In genomic region chr19:44770550-44771257, GRCh38 we compare ENCODE assay signal across 8 cellular contexts. TPM values are rescaled to one million over a fixed set of nuclear protein-coding genes. Genes with fewer than 3 reads are reported as not detected.
DNase-seq lines count a peak whose midpoint lies in the region; FAIRE-seq and TF ChIP-seq lines count a peak whose summit lies in the region.

No MANE protein-coding gene starts in this region.

- H3K27ac ChIP-seq in stomach, result peak overlapping the region in 4 of 5 donors; percentile 13 to 55 (median 43)

- TF ChIP-seq CTCF in fibroblast of mammary gland (conservative IDR thresholded peaks at IDR 0.05; ENCODE audit: control insufficient read depth, insufficient read depth, low read depth, low read length) (peak; percentile 74), neural crest cell (conservative IDR thresholded peaks at IDR 0.05) (peak; percentile 97), stomach (IDR thresholded peaks at IDR 0.05) (peak in 6 of 7 experiments; percentile 14 to 96 (median 88))

- peaks cover 6% of the 10 kb centered on the region for H3K4me1 Mint-ChIP-seq in neural crest cell

- no peak for TF ChIP-seq POLR2A in H54 (IDR thresholded peaks at IDR 0.05; ENCODE audit: low read depth, low read length)
- TF ChIP-seq POLR2A in stomach (IDR thresholded peaks at IDR 0.05), result no peak

- intact Hi-C loops in stomach (cut with DNase I; ENCODE audit: low total_unique reads), result loop anchor here (5.0 kb wide), 1 partner anchor 48 kb away; no protein-coding TSS in a partner anchor

- 16 to 18% (median 16%) methylated on average over 15 of the region's 15 CpGs for WGBS in stomach, 5 donors

- H3K4me1 ChIP-seq in stomach, result peaks cover 3 to 16% (median 12%) of the 10 kb centered on the region in 4 donors

- H3K27ac Mint-ChIP-seq in neural crest cell (ENCODE audit: unreplicated experiment), result no peak overlapping the region

- H3K4me3 Mint-ChIP-seq in neural crest cell, result no peak overlapping the region

- H3K9me3 Mint-ChIP-seq in neural crest cell, result peaks cover 9% of the 10 kb centered on the region

- DNase-seq in EL, result peak; percentile 94
- DNase-seq in H54 (ENCODE audit: insufficient read length, low spot score), result peak; percentile 97
- peak; percentile 94 for DNase-seq in LoVo (ENCODE audit: low spot score)
- peak; percentile 95 for DNase-seq in RPMI7951 (ENCODE audit: low read depth)
- peak; percentile 94 for DNase-seq in activated T-helper 1 cell treated with Interleukin-2 at 50 U/mL for 16 hours (ENCODE audit: low read depth)
- DNase-seq in fibroblast of mammary gland (ENCODE audit: low read depth), result peak; percentile 94
- peak; percentile 93 for DNase-seq in neural crest cell (ENCODE audit: low read depth, low spot score)
- DNase-seq in stomach, result peak; percentile 98

- FAIRE-seq in H54 (lab: Jason Lieb, UNC), result peak; percentile 91

- H3K27me3 ChIP-seq in stomach, result no peaks in the 10 kb centered on the region

- TF ChIP-seq EP300 in stomach (IDR thresholded peaks at IDR 0.05), result no peak

- no peaks in the 10 kb centered on the region for H3K36me3 Mint-ChIP-seq in neural crest cell (ENCODE audit: low read depth)

- peaks cover 45% of the 10 kb centered on the region for H3K27me3 Mint-ChIP-seq in neural crest cell (ENCODE audit: low read depth)

- H3K4me3 ChIP-seq in fibroblast of mammary gland (ENCODE audit: control insufficient read depth, low read depth, low read length) (no peak overlapping the region), stomach (peak overlapping the region in 1 of 4 donors; percentile 8)

- peaks cover 0 to 5% (median 0%) of the 10 kb centered on the region in 4 donors for H3K9me3 ChIP-seq in stomach

- H3K36me3 ChIP-seq in stomach, result no peaks in the 10 kb centered on the region

RNA-seq across cellular contexts. Expression of gene CBLC, which starts 7.0 kb away (rescaled TPM):
- not detected in 2 replicates for total RNA-seq in RPMI7951 (2014; rRNA removed; shearing (Covaris generic))
- total RNA-seq in neural crest cell (not detected in 2 replicates), stomach (100 to 1,000 TPM in 1 of 5 donors, 10 to 100 TPM in 4; 13.2 to 178 (median 57.2) TPM)
- polyA plus RNA-seq in stomach, result 10 to 100 TPM; 23.3 to 50.9 (median 27.4) TPM

RNA-seq across cellular contexts. Expression of gene BCL3, which starts 22.2 kb away (rescaled TPM):
- total RNA-seq in RPMI7951 (2014; rRNA removed; shearing (Covaris generic)), result 21.8 and 22.6 TPM in 2 replicates
- total RNA-seq in neural crest cell (2.2 TPM in 2 replicates), stomach (100 to 1,000 TPM in 3 of 5 donors, 10 to 100 TPM in 1, 1 to 10 TPM in 1; 4.4 to 322 (median 139) TPM)
- 10 to 100 TPM; 53.5 to 94.1 (median 65.5) TPM for polyA plus RNA-seq in stomach

RNA-seq across cellular contexts. Expression of gene BCAM, which starts 38.2 kb away (rescaled TPM):
- 4.6 and 5.7 TPM in 2 replicates for total RNA-seq in RPMI7951 (2014; rRNA removed; shearing (Covaris generic))
- total RNA-seq in neural crest cell (5.3 and 5.5 TPM in 2 replicates), stomach (100 to 1,000 TPM in 2 of 5 donors, 10 to 100 TPM in 3; 31.9 to 265 (median 76.8) TPM)
- 10 to 100 TPM in 2 of 3 donors, 1 to 10 TPM in 1; 7.3 to 38.7 (median 20.5) TPM for polyA plus RNA-seq in stomach

Comparison
In these comparisons a context has a peak if more than half of its experiments do, and no peak if none do; other contexts are left out.
1. RNA of gene CBLC, which starts 7.0 kb away (total RNA-seq): 13.2 to 178 TPM in stomach; not detected in neural crest cell and not detected in RPMI7951; every median in the first group is over 10 times any median in the second.
2. Peak in every context shown above with its lines, with median percentiles within 50 percentile points of each other: DNase-seq and CTCF ChIP-seq.